8 cellular contexts compared by ENCODE assay signal in the genomic region with DNA sequence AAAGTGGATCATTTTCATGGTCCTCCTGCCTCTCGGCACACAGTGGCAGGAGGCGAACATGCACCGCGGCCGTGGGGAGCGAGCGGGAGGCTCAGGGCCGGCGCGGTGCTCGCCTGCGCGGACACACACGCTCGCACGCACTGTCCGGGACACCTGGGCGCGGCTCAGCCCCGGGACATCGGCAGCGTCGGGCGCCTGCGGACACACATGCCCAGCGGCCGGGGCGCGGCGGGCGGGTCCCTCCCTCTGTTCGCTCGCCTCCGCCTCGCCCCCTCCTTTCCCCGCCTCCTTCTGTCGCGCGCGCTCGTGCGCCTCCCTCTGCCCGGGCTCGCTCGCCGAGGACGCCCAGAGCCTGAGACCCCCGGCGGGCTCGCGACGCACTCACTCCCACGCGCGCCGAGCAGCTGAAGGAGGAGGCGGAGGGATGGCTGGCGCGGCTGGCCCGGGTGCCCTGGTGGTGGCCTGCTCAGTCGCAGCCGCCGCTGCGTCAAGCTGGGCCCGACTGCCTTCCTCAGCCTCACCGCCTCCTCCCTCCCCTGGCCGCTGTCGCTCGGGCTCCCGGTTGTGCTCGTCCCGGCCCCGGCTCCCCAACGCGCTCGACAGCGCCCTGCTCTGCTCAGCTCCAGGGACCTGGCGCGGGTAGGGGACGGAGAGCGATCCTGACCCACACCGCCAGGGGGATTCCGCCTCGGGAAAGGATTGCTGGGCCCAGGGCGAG. TPM values are rescaled to one million over a fixed set of nuclear protein-coding genes. Genes with fewer than 3 reads are reported as not detected.
DNase-seq lines count a peak whose midpoint lies in the region; FAIRE-seq and TF ChIP-seq lines count a peak whose summit lies in the region.

A gene (minus strand): TSS at position 230 of the 718 bp plus-strand sequence. CDS start 170 bp downstream, at position 60.

- no peaks in the 10 kb centered on the region for H3K4me1 ChIP-seq in ACC112 (ENCODE audit: control insufficient read depth, insufficient read depth, low read length, unreplicated experiment)
- H3K4me1 ChIP-seq in HUES64 (ENCODE audit: insufficient read depth, low read length), result peaks cover 9% of the 10 kb centered on the region; the same call in 1 of the 2 replicates
- H3K4me1 ChIP-seq in keratinocyte (ENCODE audit: control insufficient read depth, extremely low read depth, insufficient read depth, low read length), result no peaks in the 10 kb centered on the region

- H3K9me3 ChIP-seq in HUES64 (ENCODE audit: insufficient read depth, low read depth, low read length) (no peaks in the 10 kb centered on the region), keratinocyte (ENCODE audit: control insufficient read depth, low read depth, low read length) (no peaks in the 10 kb centered on the region)

- H3K79me2 ChIP-seq in ACC112 (ENCODE audit: control insufficient read depth, insufficient read depth, low read length, unreplicated experiment) (peaks cover 13% of the 10 kb centered on the region), keratinocyte (ENCODE audit: control insufficient read depth, insufficient read depth, low read length) (no peaks in the 10 kb centered on the region)

- H3K9ac ChIP-seq in HUES64 (ENCODE audit: low read depth, low read length), result peak within 1 kb of the TSS; percentile 28; the same call in 1 of the 2 replicates
- no peak within 1 kb of the TSS for H3K9ac ChIP-seq in keratinocyte (ENCODE audit: control insufficient read depth, extremely low read depth, insufficient read depth, low read length)

- H3K4me2 ChIP-seq in keratinocyte (ENCODE audit: control insufficient read depth, extremely low read depth, insufficient read depth, low read depth, low read length), result peak within 1 kb of the TSS; percentile 41

- no peak for TF ChIP-seq POLR2A in GM12891 (IDR thresholded peaks at IDR 0.05; ENCODE audit: low read depth, low read length)

- no peaks in the 10 kb centered on the region for H3K36me3 ChIP-seq in ACC112 (ENCODE audit: insufficient read depth, low read length)
- H3K36me3 ChIP-seq in HUES64 (ENCODE audit: insufficient read depth, low read length), result no peaks in the 10 kb centered on the region
- no peaks in the 10 kb centered on the region for H3K36me3 ChIP-seq in keratinocyte (ENCODE audit: control insufficient read depth in 2 of 2, extremely low read depth in 1 of 2, insufficient read depth in 2 of 2, low read length in 2 of 2)

- peak; percentile 30 for DNase-seq in GM12891 (ENCODE audit: insufficient read length, low spot score)
- DNase-seq in RCC 7860 (ENCODE audit: low spot score), result peak; percentile 53
- DNase-seq in cerebellum (ENCODE audit: low spot score), result peak; percentile 43
- DNase-seq in keratinocyte (ENCODE audit: low read depth, low spot score), result no peak
- peak; percentile 33 for DNase-seq in skeletal muscle cell (ENCODE audit: low read depth)
- DNase-seq in cerebellar nuclear complex (lab: John Stamatoyannopoulos, UW), result no peak

- under 1% methylated on average over 85 of the region's 85 CpGs for WGBS in HUES64

- H2AFZ ChIP-seq in ACC112 (ENCODE audit: low read length, unreplicated experiment), result peak within 1 kb of the TSS; percentile 42
- peak within 1 kb of the TSS; percentile 30 for H2AFZ ChIP-seq in keratinocyte (ENCODE audit: control insufficient read depth, low read length)

- H3K27ac ChIP-seq in ACC112 (ENCODE audit: low read depth, low read length) (no peak within 1 kb of the TSS), HUES64 (ENCODE audit: low read depth, low read length) (no peak within 1 kb of the TSS), keratinocyte (ENCODE audit: control insufficient read depth, insufficient read depth, low read length) (no peak within 1 kb of the TSS)

- TF ChIP-seq CTCF in keratinocyte (optimal IDR thresholded peaks at IDR 0.05 in 1 of 3, IDR thresholded peaks at IDR 0.05 in 1 of 3, conservative IDR thresholded peaks at IDR 0.05 in 1 of 3; ENCODE audit: extremely low read depth in 1 of 3, insufficient read depth in 2 of 3, low read length in 3 of 3), result peak; percentile 24 to 49 (median 48)

- no peaks in the 10 kb centered on the region for H4K20me1 ChIP-seq in keratinocyte (ENCODE audit: control insufficient read depth, extremely low read depth, insufficient read depth, low read length)

- H3K9me1 ChIP-seq in keratinocyte (ENCODE audit: control insufficient read depth, extremely low read depth, insufficient read depth, low read length), result no peaks in the 10 kb centered on the region

- H3K27me3 ChIP-seq in ACC112 (ENCODE audit: insufficient read depth, low read length), result peaks cover 6% of the 10 kb centered on the region
- peaks cover 57% of the 10 kb centered on the region for H3K27me3 ChIP-seq in HUES64 (ENCODE audit: insufficient read depth, low read length)
- H3K27me3 ChIP-seq in keratinocyte (ENCODE audit: control insufficient read depth, extremely low read depth, insufficient read depth, low read length), result peaks cover 38% of the 10 kb centered on the region

- H3K4me3 ChIP-seq in ACC112 (ENCODE audit: low read depth, low read length) (peak within 1 kb of the TSS; percentile 86), HUES64 (ENCODE audit: low read length) (peak within 1 kb of the TSS; percentile 65), keratinocyte (ENCODE audit: control insufficient read depth in 2 of 3, extremely low read depth in 1 of 3, insufficient read depth in 2 of 3, low read depth in 1 of 3, low read length in 3 of 3) (peak within 1 kb of the TSS; percentile 27 to 34 (median 29)), skeletal muscle cell (ENCODE audit: low read depth, low read length) (peak within 1 kb of the TSS; percentile 64)

- dilution Hi-C loops in keratinocyte (cut with MboI; ENCODE audit: extremely low pct_ligation_motif_present, low sequenced_read_pairs), result no loop called here

- FAIRE-seq in GM12891 (lab: Jason Lieb, UNC) (peak; percentile 47), RCC 7860 (lab: Jason Lieb, UNC) (peak; percentile 49), keratinocyte (lab: Jason Lieb, UNC) (no peak)

TF ChIP-seq in GM12891, 5 proteins besides CTCF, POLR2A, EP300 and RAD21:
- TF ChIP-seq TAF1 (IDR thresholded peaks at IDR 0.05; ENCODE audit: low read depth, low read length) (no peak), SPI1 (IDR thresholded peaks at IDR 0.05; ENCODE audit: low read depth, low read length) (no peak), POLR2AphosphoS5 (IDR thresholded peaks at IDR 0.05; ENCODE audit: low read depth, low read length) (no peak), POU2F2 (IDR thresholded peaks at IDR 0.05; ENCODE audit: low read depth, low read length) (no peak), PAX5 (IDR thresholded peaks at IDR 0.05; ENCODE audit: insufficient read depth, low read length, severe bottlenecking) (no peak)

RNA-seq across cellular contexts. Expression of the gene that starts here (rescaled TPM):
- polyA plus RNA-seq in GM12891 (2012; ENCODE audit: low read depth, missing spikeins), result 0.06 TPM
- polyA plus RNA-seq in HUES64 (2013, experiment 1 of 2), result 0.45 TPM
- polyA plus RNA-seq in HUES64 (2013, experiment 2 of 2), result 0.57 TPM
- 11.3 TPM for total RNA-seq in cerebellum
- polyA plus RNA-seq in keratinocyte, result 0.07 to 0.21 TPM (median 0.10 TPM) in 3 replicates
- 0.92 TPM for polyA plus RNA-seq in keratinocyte (2011; ENCODE audit: low read depth)
- 0.18 and 0.38 TPM in 2 replicates for polyA plus RNA-seq in keratinocyte (2011; cell fraction: cytosol; rRNA removed)
- polyA plus RNA-seq in keratinocyte (2011; cell fraction: nucleus; rRNA removed), result 0.60 and 0.61 TPM in 2 replicates
- polyA plus RNA-seq in keratinocyte (2012; ENCODE audit: low replicate concordance), result 0.21 and 0.30 TPM in 2 replicates
- polyA minus RNA-seq in keratinocyte, result 0.16 to 0.26 TPM in 2 of 3 replicates, not detected in the other
- polyA minus RNA-seq in keratinocyte (2011; cell fraction: cytosol; rRNA and poly(A)+ RNA removed), result not detected
- 0.31 and 0.32 TPM in 2 replicates for polyA minus RNA-seq in keratinocyte (2011; cell fraction: nucleus; rRNA and poly(A)+ RNA removed)

Comparison
In these comparisons a context has a peak if more than half of its experiments do, and no peak if none do; other contexts are left out.
1. H3K4me3 ChIP-seq: peak in every context shown above with its lines; median percentile 86 in ACC112; 65 in HUES64; 64 in skeletal muscle cell; 29 in keratinocyte.
2. DNase-seq: peak in GM12891 (single experiment), RCC 7860 (single experiment), cerebellum (single experiment) and skeletal muscle cell (single experiment); none in keratinocyte (single experiment) and cerebellar nuclear complex (0 of 2).